11 cellular contexts compared by ENCODE assay signal in the genomic region with DNA sequence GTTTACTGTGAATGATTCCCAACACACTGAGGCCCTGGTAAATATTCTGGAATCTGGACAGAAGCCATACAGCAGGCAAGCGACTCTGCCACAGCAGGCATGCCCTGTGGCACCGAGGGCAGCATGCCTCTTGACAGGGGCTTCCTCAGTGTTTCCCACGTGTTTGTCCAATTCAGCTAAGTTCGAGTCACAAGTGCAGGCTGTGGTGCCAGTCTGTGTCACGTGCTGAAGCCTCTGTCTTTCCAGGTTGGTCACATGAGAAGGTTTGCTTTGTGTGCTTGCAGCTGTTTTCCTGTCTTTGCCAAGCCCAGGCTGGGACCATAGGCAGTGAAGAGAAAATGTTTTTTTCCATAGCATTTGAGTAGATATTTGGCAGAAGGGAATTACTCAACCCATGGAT. TPM values are rescaled to one million over a fixed set of nuclear protein-coding genes. Genes with fewer than 3 reads are reported as not detected.
DNase-seq lines count a peak whose midpoint lies in the region; ATAC-seq and TF ChIP-seq lines count a peak whose summit lies in the region.
"Had no signal": no experiment of that assay in that cellular context is flagged by ENCODE, and none has a peak within 500 bp of the region (broad histone marks: within the 10 kb centered on the region; RNA-seq: fewer than 3 reads in every experiment).

No MANE protein-coding gene starts in this region.

- H3K27me3 Mint-ChIP-seq in activated naive CD4-positive, alpha-beta T cell treated with anti-CD3 and anti-CD28 coated beads, Interleukin-2, amount 10 ng/mL, durations not matched to agents 7 days and 5 days = peaks cover 36% of the 10 kb centered on the region

- peak overlapping the region; percentile 86 to 91 for H3K27ac ChIP-seq in prostate gland

- H3K27me3 ChIP-seq in prostate gland (replicated peaks; ENCODE audit: insufficient read depth) = no peaks in the 10 kb centered on the region

- TF ChIP-seq CTCF in prostate gland (IDR thresholded peaks at IDR 0.05) = no peak

- H3K9me3 Mint-ChIP-seq in activated naive CD4-positive, alpha-beta T cell treated with anti-CD3 and anti-CD28 coated beads, Interleukin-2, amount 10 ng/mL, durations not matched to agents 7 days and 5 days = no peaks in the 10 kb centered on the region
- H3K9me3 Mint-ChIP-seq: central memory CD8-positive, alpha-beta T cell; GM23338 had no signal

- peaks cover 10% of the 10 kb centered on the region for H3K36me3 Mint-ChIP-seq in activated naive CD4-positive, alpha-beta T cell treated with anti-CD3 and anti-CD28 coated beads, Interleukin-2, amount 10 ng/mL, durations not matched to agents 7 days and 5 days

- peak in 1 of 2 donors; percentile 12 for ATAC-seq in left cardiac atrium
- no peak for ATAC-seq in GM21447 (IDR thresholded peaks at IDR 0.05; ENCODE audit: unreplicated experiment)
- no peak for ATAC-seq in HG03108 (IDR thresholded peaks at IDR 0.05; ENCODE audit: unreplicated experiment)
- ATAC-seq: GM23338 had no signal

- H3K36me3 ChIP-seq in prostate gland = no peaks in the 10 kb centered on the region

- peak; percentile 75 for DNase-seq in DMS153 treated with DMSO at 0.1 percent for 48 hours (lab: John Stamatoyannopoulos, UW; ENCODE audit: unreplicated experiment)
- peak; percentile 25 for DNase-seq in NCI-H510A treated with DMSO at 0.1 percent for 48 hours (lab: John Stamatoyannopoulos, UW)
- DNase-seq in left cardiac atrium = peak; percentile 40
- peak; percentile 89 for DNase-seq in prostate gland (ENCODE audit: low spot score)
- no peak for DNase-seq in stimulated activated CD4-positive, alpha-beta T cell treated with anti-CD3 and anti-CD28 coated beads, Interleukin-2, amount 100 ng/mL, for 48 hours
- no peak for DNase-seq in activated naive CD4-positive, alpha-beta T cell treated with anti-CD3 and anti-CD28 coated beads, Interleukin-2, amount 10 ng/mL, durations not matched to agents 7 days and 5 days

- H3K4me1 Mint-ChIP-seq in activated naive CD4-positive, alpha-beta T cell treated with anti-CD3 and anti-CD28 coated beads, Interleukin-2, amount 10 ng/mL, durations not matched to agents 7 days and 5 days = peaks cover 44% of the 10 kb centered on the region

- CTCF ChIA-PET in activated naive CD4-positive, alpha-beta T cell treated with anti-CD3 and anti-CD28 coated beads, Interleukin-2, amount 10 ng/mL, durations not matched to agents 7 days and 5 days (lab: Charles Lee) = interaction anchor here (0.8 to 5.8 kb wide), 8 partner anchors 11 to 181 kb away, joined by 4 to 43 read pairs (median 16); no protein-coding TSS in a partner anchor

- no peak overlapping the region for H3K27ac Mint-ChIP-seq in activated naive CD4-positive, alpha-beta T cell treated with anti-CD3 and anti-CD28 coated beads, Interleukin-2, amount 10 ng/mL, durations not matched to agents 7 days and 5 days
- H3K27ac Mint-ChIP-seq: GM23338 had no signal

- intact Hi-C loops in left cardiac atrium (cut with DNase I) (loop anchor here in 1 of 2 donors (5.0 kb wide), 2 partner anchors 46 to 66 kb away; no protein-coding TSS in a partner anchor), prostate gland (cut with DNase I) (loop anchor here (5.0 kb wide), 2 partner anchors 61 to 156 kb away; no protein-coding TSS in a partner anchor)

- H3K4me1 ChIP-seq in prostate gland (replicated peaks) = peaks cover 17% of the 10 kb centered on the region

- H3K4me3 ChIP-seq in prostate gland = no peak overlapping the region
- H3K4me3 ChIP-seq: GM23338 had no signal

- WGBS in prostate gland = 9% methylated on average over 5 of the region's 5 CpGs

- no peaks in the 10 kb centered on the region for H3K9me3 ChIP-seq in prostate gland

- no peak for TF ChIP-seq POLR2A in prostate gland (IDR thresholded peaks at IDR 0.05)

- H3K4me3 Mint-ChIP-seq in activated naive CD4-positive, alpha-beta T cell treated with anti-CD3 and anti-CD28 coated beads, Interleukin-2, amount 10 ng/mL, durations not matched to agents 7 days and 5 days = no peak overlapping the region
- H3K4me3 Mint-ChIP-seq: GM23338 had no signal

RNA-seq across cellular contexts. Expression of gene PPFIBP2, which starts 2.4 kb away (rescaled TPM):
- total RNA-seq in left cardiac atrium (10 to 100 TPM; 16.3 to 25.5 TPM), prostate gland (10 to 100 TPM; 76.3 to 88.3 TPM)

RNA-seq across cellular contexts. Expression of gene OLFML1, which starts 26.1 kb away (rescaled TPM):
- total RNA-seq in left cardiac atrium (10 to 100 TPM in 1 of 2 donors, 1 to 10 TPM in 1; 6.7 to 16.5 TPM), prostate gland (1 to 10 TPM; 3.5 to 4.4 TPM)
- total RNA-seq: GM23338, kidney epithelial cell had no signal

Comparison
In these comparisons a context has a peak if more than half of its experiments do, and no peak if none do; other contexts are left out.
1. DNase-seq: peak in DMS153 treated with DMSO at 0.1 percent for 48 hours (single experiment), NCI-H510A treated with DMSO at 0.1 percent for 48 hours (single experiment), left cardiac atrium (single experiment) and prostate gland (single experiment); none in stimulated activated CD4-positive, alpha-beta T cell treated with anti-CD3 and anti-CD28 coated beads, Interleukin-2, amount 100 ng/mL, for 48 hours (0 of 2) and activated naive CD4-positive, alpha-beta T cell treated with anti-CD3 and anti-CD28 coated beads, Interleukin-2, amount 10 ng/mL, durations not matched to agents 7 days and 5 days (single experiment).